Comparison of ENCODE assay signal across 8 cellular contexts in genomic region chr11:68383976-68384501, GRCh38.
DNase-seq lines count a peak whose midpoint lies in the region; ATAC-seq and TF ChIP-seq lines count a peak whose summit lies in the region.

No MANE protein-coding gene starts in this region.

- TF ChIP-seq CTCF in astrocyte of the cerebellum (IDR thresholded peaks at IDR 0.05; ENCODE audit: low read depth, low read length, missing control alignments) = peak; percentile 95

- H3K36me3 ChIP-seq in iPS DF 6.9 (ENCODE audit: control insufficient read depth, insufficient read depth, low read length) = peaks cover 7% of the 10 kb centered on the region

- ATAC-seq in T-helper 17 cell (no peak), GM19324 (IDR thresholded peaks at IDR 0.05; ENCODE audit: low FRiP score, unreplicated experiment) (no peak)

- H3K4me3 Mint-ChIP-seq in T-helper 17 cell = no peak overlapping the region

- peaks cover 22% of the 10 kb centered on the region for H3K27me3 Mint-ChIP-seq in T-helper 17 cell

- no peaks in the 10 kb centered on the region for H3K36me3 Mint-ChIP-seq in T-helper 17 cell (ENCODE audit: low read depth)

- peak; percentile 51 for DNase-seq in Ammon's horn (ENCODE audit: low spot score)
- peak; percentile 22 for DNase-seq in HCEC 1CT
- peak; percentile 34 to 63 (median 44) for DNase-seq in T-helper 17 cell
- no peak for DNase-seq in astrocyte of the cerebellum (ENCODE audit: low read depth)
- DNase-seq in iPS DF 6.9 (ENCODE audit: low read depth, low spot score) = peak; percentile 60
- peak; percentile 46 to 53 (median 52) for DNase-seq in stimulated activated CD4-positive, alpha-beta T cell treated with anti-CD3 and anti-CD28 coated beads, Interleukin-1b, Interleukin-23, amount 100 ng/mL, for 24 hours (ENCODE audit: low read depth in 4 of 4, low spot score in 1 of 4)
- no peak for DNase-seq in SKM-1 treated with dmso at 0.1 percent for 144 hours (lab: John Stamatoyannopoulos, UW; ENCODE audit: unreplicated experiment)

- no peaks in the 10 kb centered on the region for H3K27me3 ChIP-seq in iPS DF 6.9 (ENCODE audit: control insufficient read depth, insufficient read depth, low read length)

- no peak overlapping the region for H3K27ac Mint-ChIP-seq in T-helper 17 cell

- no CpG with 5 or more reads among the region's 9 CpGs for WGBS in iPS DF 6.9 (ENCODE audit: insufficient coverage, insufficient read length)

- H3K4me3 ChIP-seq in astrocyte of the cerebellum (ENCODE audit: low read depth, low read length) = no peak overlapping the region
- H3K4me3 ChIP-seq in iPS DF 6.9 (ENCODE audit: low read length) = no peak overlapping the region

- no peaks in the 10 kb centered on the region for H3K9me3 ChIP-seq in T-helper 17 cell (ENCODE audit: control insufficient read depth, low read length, poor library complexity, severe bottlenecking)
- no peaks in the 10 kb centered on the region for H3K9me3 ChIP-seq in iPS DF 6.9 (ENCODE audit: control insufficient read depth, insufficient read depth, low read length)

- in situ Hi-C loops in astrocyte of the cerebellum (cut with HindIII; ENCODE audit: low sequenced_read_pairs) = no loop called here

- no peak overlapping the region for H3K27ac ChIP-seq in iPS DF 6.9 (ENCODE audit: low read length)

- no peaks in the 10 kb centered on the region; the same call in 1 of the 2 replicates for H3K4me1 ChIP-seq in iPS DF 6.9 (ENCODE audit: control insufficient read depth, insufficient read depth, low read length)

- peaks cover 5% of the 10 kb centered on the region for H3K4me1 Mint-ChIP-seq in T-helper 17 cell

Comparison
In these comparisons a context has a peak if more than half of its experiments do, and no peak if none do; other contexts are left out.
1. DNase-seq: peak in Ammon's horn (single experiment), HCEC 1CT (single experiment), T-helper 17 cell (3 of 3), iPS DF 6.9 (single experiment) and stimulated activated CD4-positive, alpha-beta T cell treated with anti-CD3 and anti-CD28 coated beads, Interleukin-1b, Interleukin-23, amount 100 ng/mL, for 24 hours (4 of 4); none in astrocyte of the cerebellum (single experiment) and SKM-1 treated with dmso at 0.1 percent for 144 hours (single experiment).